In genomic region chr1:153849487-153850185, GRCh38 we compare ENCODE assay signal across 8 cellular contexts.
A peak's percentile ranks its signal among the peaks of the same experiment; 100 is the strongest.
DNase-seq lines count a peak whose midpoint lies in the region; ATAC-seq, FAIRE-seq and TF ChIP-seq lines count a peak whose summit lies in the region.

No MANE protein-coding gene starts in this region.

- DNase-seq in effector CD4-positive, alpha-beta T cell = no peak
- DNase-seq in kidney (no peak), NCI-H146 (lab: John Stamatoyannopoulos, UW) (no peak), NCI-H524 (lab: John Stamatoyannopoulos, UW) (no peak)

- H3K4me1 ChIP-seq in neutrophil (ENCODE audit: control insufficient read depth in 1 of 2, insufficient read depth in 1 of 2, low read depth in 1 of 2, low read length in 1 of 2) (peaks cover 18 to 23% of the 10 kb centered on the region in 2 experiments), kidney (ENCODE audit: control insufficient read depth in 1 of 2, insufficient read depth in 1 of 2, low read depth in 1 of 2, low read length in 2 of 2) (no peaks in the 10 kb centered on the region)

- TF ChIP-seq CTCF in neutrophil (IDR thresholded peaks at IDR 0.05) = no peak
- no peak for TF ChIP-seq CTCF in kidney (IDR thresholded peaks at IDR 0.05; ENCODE audit: borderline replicate concordance, extremely low read depth, insufficient read depth)

- H3K9ac ChIP-seq in kidney (ENCODE audit: low read length in 2 of 2) = no peak overlapping the region

- FAIRE-seq in kidney (lab: Jason Lieb, UNC) = no peak

- H3K27ac ChIP-seq in neutrophil (peak overlapping the region; percentile 62), kidney (ENCODE audit: low read depth in 2 of 2, low read length in 2 of 2) (no peak overlapping the region)

- H3K27me3 ChIP-seq in neutrophil = no peaks in the 10 kb centered on the region

- ATAC-seq in GM18909 (IDR thresholded peaks at IDR 0.05; ENCODE audit: poor library complexity, unreplicated experiment) = peak; percentile 77
- ATAC-seq in HG02938 (IDR thresholded peaks at IDR 0.05; ENCODE audit: unreplicated experiment) = peak; percentile 86

- H3K36me3 ChIP-seq in neutrophil (peaks cover 18% of the 10 kb centered on the region), kidney (ENCODE audit: control insufficient read depth in 1 of 2, insufficient read depth in 2 of 2, low read length in 2 of 2) (peaks cover 4 to 7% of the 10 kb centered on the region in 2 donors)

- intact Hi-C loops in kidney (cut with DNase I) = no loop called here

- H3K9me3 ChIP-seq in neutrophil = no peaks in the 10 kb centered on the region
- H3K9me3 ChIP-seq in kidney (ENCODE audit: control insufficient read depth in 1 of 2, low read length in 2 of 2) = no peaks in the 10 kb centered on the region

- TF ChIP-seq POLR2A in Raji (IDR thresholded peaks at IDR 0.05; ENCODE audit: insufficient read depth, low read depth, low read length) = 0 out of 2 replicates have a peak, but pooled peaks have one; percentile 17

- H3K4me3 ChIP-seq in neutrophil (ENCODE audit: low read depth in 1 of 2, low read length in 1 of 2) (no peak overlapping the region), kidney (ENCODE audit: low read length in 2 of 2) (no peak overlapping the region)
